In genomic region chr6:142537612-142538478, GRCh38 we compare ENCODE assay signal across 8 cellular contexts.
A peak's percentile ranks its signal among the peaks of the same experiment; 100 is the strongest.
DNase-seq lines count a peak whose midpoint lies in the region; ATAC-seq and TF ChIP-seq lines count a peak whose summit lies in the region.

No MANE protein-coding gene starts in this region.

- TF ChIP-seq POLR2A in tibial nerve (IDR thresholded peaks at IDR 0.05): no peak

- peak; percentile 36 for TF ChIP-seq CTCF in GM12865 (IDR thresholded peaks at IDR 0.05; ENCODE audit: insufficient read depth, low read depth, low read length, missing control alignments)
- TF ChIP-seq CTCF in Panc1 (IDR thresholded peaks at IDR 0.05): peak; percentile 77
- no peak for TF ChIP-seq CTCF in tibial nerve (IDR thresholded peaks at IDR 0.05)

- in situ Hi-C loops in Panc1 (cut with HindIII; ENCODE audit: low pct_unique_long_range_greater_than_20kb, low sequenced_read_pairs): no loop called here

- H3K9me3 ChIP-seq in Panc1 (ENCODE audit: control insufficient read depth, insufficient read depth, low read depth, low read length) (no peaks in the 10 kb centered on the region; the same call in 1 of the 2 replicates), tibial nerve (peaks cover 0 to 20% (median 0%) of the 10 kb centered on the region in 4 donors)

- POLR2A ChIA-PET in Panc1 (lab: Charles Lee): no interaction called here

- no peak overlapping the region for H3K27ac ChIP-seq in Panc1 (ENCODE audit: low read length)
- no peak overlapping the region for H3K27ac ChIP-seq in tibial nerve

- CTCF ChIA-PET in Panc1 (lab: Charles Lee): interaction anchor here (0.6 kb wide), 1 partner anchor 390 kb away, joined by 3 read pairs; no protein-coding TSS in a partner anchor

- DNase-seq in AML-193 (lab: John Stamatoyannopoulos, UW) (peak; percentile 7 to 35), GM12865 (ENCODE audit: low read depth) (peak; percentile 35), Panc1 (ENCODE audit: low read depth, low spot score) (no peak), hepatic stellate cell (ENCODE audit: low spot score) (peak; percentile 3), tibial nerve (ENCODE audit: low spot score in 2 of 2) (no peak), LoVo (ENCODE audit: low spot score) (no peak)

- intact Hi-C loops in Panc1 (cut with micrococcal nuclease; ENCODE audit: unreplicated experiment): no loop called here

- no peaks in the 10 kb centered on the region for H3K27me3 ChIP-seq in Panc1 (ENCODE audit: control insufficient read depth, insufficient read depth, low read length)
- no peaks in the 10 kb centered on the region for H3K27me3 ChIP-seq in tibial nerve

- no peaks in the 10 kb centered on the region for H3K36me3 ChIP-seq in Panc1 (ENCODE audit: control insufficient read depth, insufficient read depth, low read length)
- H3K36me3 ChIP-seq in tibial nerve: no peaks in the 10 kb centered on the region

- TF ChIP-seq EP300 in tibial nerve (IDR thresholded peaks at IDR 0.05): no peak

- no TSS peak for BruUV-seq in Panc1 (replicated peaks; lab: Mats Ljungman, UMichigan)

- ATAC-seq in Panc1 (no peak; the same call in 1 of the 2 replicates), HG03135 (IDR thresholded peaks at IDR 0.05; ENCODE audit: unreplicated experiment) (no peak), HG03460 (IDR thresholded peaks at IDR 0.05; ENCODE audit: unreplicated experiment) (no peak)

- H3K4me1 ChIP-seq in Panc1 (ENCODE audit: control insufficient read depth, insufficient read depth, low read length): no peaks in the 10 kb centered on the region
- H3K4me1 ChIP-seq in tibial nerve: no peaks in the 10 kb centered on the region

- H3K4me3 ChIP-seq in GM12865 (ENCODE audit: low read depth, low read length) (no peak overlapping the region), Panc1 (ENCODE audit: low read depth in 2 of 2, low read length in 2 of 2) (no peak overlapping the region), tibial nerve (no peak overlapping the region)

- WGBS in tibial nerve, 2 donors: 78 to 79% methylated on average over 11 of the region's 11 CpGs

Comparison
In these comparisons a context has a peak if more than half of its experiments do, and no peak if none do; other contexts are left out.
1. DNase-seq: peak in AML-193 (2 of 2), GM12865 (single experiment) and hepatic stellate cell (single experiment); none in Panc1 (single experiment), tibial nerve (0 of 2) and LoVo (single experiment).
2. CTCF ChIP-seq: peak in GM12865 (single experiment) and Panc1 (single experiment); none in tibial nerve (0 of 5).